8 cellular contexts compared by ENCODE assay signal in the genomic region with DNA sequence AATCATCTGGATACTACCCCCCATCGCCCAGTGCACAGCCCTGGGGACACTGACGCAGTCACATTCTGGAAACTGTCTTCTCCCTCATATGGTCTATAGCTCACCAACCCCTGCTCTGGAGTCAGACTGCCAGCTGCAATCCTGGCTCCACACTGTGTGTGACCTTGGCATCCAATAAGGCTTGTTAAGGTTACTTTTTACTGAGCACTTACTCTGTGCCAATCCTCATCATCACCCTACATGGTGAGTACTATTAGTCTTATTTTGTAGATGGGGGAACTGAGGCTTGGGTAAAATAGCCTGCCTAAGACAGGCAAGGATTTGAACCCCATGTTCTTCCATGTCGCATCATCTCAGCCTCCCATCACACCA. TPM values are rescaled to one million over a fixed set of nuclear protein-coding genes. Genes with fewer than 3 reads are reported as not detected.
DNase-seq lines count a peak whose midpoint lies in the region; ATAC-seq and FAIRE-seq lines count a peak whose summit lies in the region.

No MANE protein-coding gene starts in this region.

- H3K36me3 Mint-ChIP-seq in activated T-helper 1 cell treated with anti-CD3 and anti-CD28 coated beads, Interleukin-12 subunit alpha, Interleukin-12 subunit beta, Interleukin-2, Interleukin-4 antibody, amounts not matched to agents 30 ng/mL and 10 ng/mL and 1 ng/mL, durations not matched to agents 14 hours and 24 hours and 36 hours (ENCODE audit: low read depth) = peaks cover 10% of the 10 kb centered on the region
- H3K36me3 Mint-ChIP-seq in stimulated activated naive B cell treated with anti-CD40 and anti-IgM and Interleukin-4, amounts not matched to agents 10 μg/mL and 1 μg/mL and 100 μg/mL, for 72 hours = peaks cover 0 to 3% of the 10 kb centered on the region in 2 donors

- H3K27ac Mint-ChIP-seq in activated T-helper 1 cell treated with anti-CD3 and anti-CD28 coated beads, Interleukin-12 subunit alpha, Interleukin-12 subunit beta, Interleukin-2, Interleukin-4 antibody, amounts not matched to agents 30 ng/mL and 10 ng/mL and 1 ng/mL, durations not matched to agents 14 hours and 24 hours and 36 hours = peak overlapping the region; percentile 79
- H3K27ac Mint-ChIP-seq in stimulated activated naive B cell treated with anti-CD40 and anti-IgM and Interleukin-4, amounts not matched to agents 10 μg/mL and 1 μg/mL and 100 μg/mL, for 72 hours = peak overlapping the region; percentile 28

- H3K4me3 ChIP-seq in iPS-18c (ENCODE audit: insufficient read depth, low read depth, low read length) = peak overlapping the region; percentile 24

- H3K9me3 Mint-ChIP-seq in activated T-helper 1 cell treated with anti-CD3 and anti-CD28 coated beads, Interleukin-12 subunit alpha, Interleukin-12 subunit beta, Interleukin-2, Interleukin-4 antibody, amounts not matched to agents 30 ng/mL and 10 ng/mL and 1 ng/mL, durations not matched to agents 14 hours and 24 hours and 36 hours = no peaks in the 10 kb centered on the region
- H3K9me3 Mint-ChIP-seq in stimulated activated naive B cell treated with anti-CD40 and anti-IgM and Interleukin-4, amounts not matched to agents 10 μg/mL and 1 μg/mL and 100 μg/mL, for 72 hours = no peaks in the 10 kb centered on the region

- H3K4me1 Mint-ChIP-seq in activated T-helper 1 cell treated with anti-CD3 and anti-CD28 coated beads, Interleukin-12 subunit alpha, Interleukin-12 subunit beta, Interleukin-2, Interleukin-4 antibody, amounts not matched to agents 30 ng/mL and 10 ng/mL and 1 ng/mL, durations not matched to agents 14 hours and 24 hours and 36 hours (ENCODE audit: low read depth) = peaks cover 18% of the 10 kb centered on the region
- peaks cover 36 to 68% of the 10 kb centered on the region in 2 donors for H3K4me1 Mint-ChIP-seq in stimulated activated naive B cell treated with anti-CD40 and anti-IgM and Interleukin-4, amounts not matched to agents 10 μg/mL and 1 μg/mL and 100 μg/mL, for 72 hours

- ATAC-seq in stimulated activated naive B cell treated with anti-CD40 and anti-IgM and Interleukin-4, amounts not matched to agents 10 μg/mL and 1 μg/mL and 100 μg/mL, for 72 hours (replicated peaks) = peak; percentile 8 to 16

- H3K9me3 ChIP-seq in iPS-18c (ENCODE audit: control insufficient read depth, insufficient read depth, low read length) = no peaks in the 10 kb centered on the region

- peaks cover 4% of the 10 kb centered on the region for H3K27me3 Mint-ChIP-seq in activated T-helper 1 cell treated with anti-CD3 and anti-CD28 coated beads, Interleukin-12 subunit alpha, Interleukin-12 subunit beta, Interleukin-2, Interleukin-4 antibody, amounts not matched to agents 30 ng/mL and 10 ng/mL and 1 ng/mL, durations not matched to agents 14 hours and 24 hours and 36 hours (ENCODE audit: insufficient read depth)
- no peaks in the 10 kb centered on the region for H3K27me3 Mint-ChIP-seq in stimulated activated naive B cell treated with anti-CD40 and anti-IgM and Interleukin-4, amounts not matched to agents 10 μg/mL and 1 μg/mL and 100 μg/mL, for 72 hours

- DNase-seq in HTR-8/SVneo (ENCODE audit: insufficient read length, low spot score) (no peak), NCI-H1694 (lab: John Stamatoyannopoulos, UW) (no peak), NCI-H1436 (lab: John Stamatoyannopoulos, UW) (no peak), NCI-H2196 (lab: John Stamatoyannopoulos, UW; ENCODE audit: unreplicated experiment) (no peak)
- DNase-seq in activated T-helper 1 cell treated with anti-CD3 and anti-CD28 coated beads, Interleukin-12 subunit alpha, Interleukin-12 subunit beta, Interleukin-2, Interleukin-4 antibody, amounts not matched to agents 30 ng/mL and 10 ng/mL and 1 ng/mL, durations not matched to agents 14 hours and 24 hours and 36 hours (ENCODE audit: low spot score) = no peak
- DNase-seq in stimulated activated naive B cell treated with anti-CD40 and anti-IgM and Interleukin-4, amounts not matched to agents 10 μg/mL and 1 μg/mL and 100 μg/mL, for 72 hours = no peak
- DNase-seq in activated CD8-positive, alpha-beta memory T cell treated with anti-CD3 and anti-CD28 coated beads, Interleukin-2, amount 50 U/mL, for 4 hours = no peak

- peak; percentile 16 for FAIRE-seq in HTR-8/SVneo (lab: Jason Lieb, UNC)

- H3K4me3 Mint-ChIP-seq in activated T-helper 1 cell treated with anti-CD3 and anti-CD28 coated beads, Interleukin-12 subunit alpha, Interleukin-12 subunit beta, Interleukin-2, Interleukin-4 antibody, amounts not matched to agents 30 ng/mL and 10 ng/mL and 1 ng/mL, durations not matched to agents 14 hours and 24 hours and 36 hours = peak overlapping the region; percentile 64
- peak overlapping the region; percentile 78 for H3K4me3 Mint-ChIP-seq in stimulated activated naive B cell treated with anti-CD40 and anti-IgM and Interleukin-4, amounts not matched to agents 10 μg/mL and 1 μg/mL and 100 μg/mL, for 72 hours

- intact Hi-C loops in activated T-helper 1 cell treated with anti-CD3 and anti-CD28 coated beads, Interleukin-12 subunit alpha, Interleukin-12 subunit beta, Interleukin-2, Interleukin-4 antibody, amounts not matched to agents 30 ng/mL and 10 ng/mL and 1 ng/mL, durations not matched to agents 14 hours and 24 hours and 36 hours (cut with micrococcal nuclease) = loop anchor here (2.0 to 5.0 kb wide), 3 partner anchors 64 to 203 kb away; partner anchors contain the start of genes FAM76A and STX12

RNA-seq across cellular contexts. Expression of gene AHDC1, which starts 34.9 kb away (rescaled TPM):
- total RNA-seq in activated T-helper 1 cell treated with anti-CD3 and anti-CD28 coated beads, Interleukin-12 subunit alpha, Interleukin-12 subunit beta, Interleukin-2, Interleukin-4 antibody, amounts not matched to agents 30 ng/mL and 10 ng/mL and 1 ng/mL, durations not matched to agents 14 hours and 24 hours and 36 hours = 33.7 and 33.9 TPM in 2 replicates
